Comparison of ENCODE assay signal across 15 cellular contexts in the genomic region with DNA sequence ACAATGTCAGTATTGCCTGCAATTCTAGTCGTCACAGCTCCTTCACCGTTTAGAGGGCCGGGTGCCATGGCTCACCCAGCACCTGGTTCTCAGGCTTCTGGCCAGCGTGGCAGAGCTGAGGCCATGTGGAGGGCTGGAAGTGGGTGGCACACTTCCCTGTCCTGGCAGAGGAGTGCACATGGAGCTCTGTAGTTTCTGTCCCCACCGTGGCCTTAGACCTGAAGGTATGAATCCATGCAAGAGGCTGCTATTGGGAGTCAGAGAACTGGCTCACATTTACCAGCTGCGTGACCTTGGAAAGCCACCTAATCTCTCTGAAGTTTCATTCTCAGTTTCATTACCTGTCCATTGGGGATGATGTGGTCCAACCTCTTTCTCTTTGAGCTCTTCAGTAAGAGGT. TPM values are rescaled to one million over a fixed set of nuclear protein-coding genes. Genes with fewer than 3 reads are reported as not detected.
DNase-seq lines count a peak whose midpoint lies in the region; ATAC-seq lines count a peak whose summit lies in the region.
"Had no signal": no experiment of that assay in that cellular context is flagged by ENCODE, and none has a peak within 500 bp of the region (broad histone marks: within the 10 kb centered on the region; RNA-seq: fewer than 3 reads in every experiment).

No MANE protein-coding gene starts in this region.

- H3K27ac Mint-ChIP-seq in stimulated activated effector memory CD8-positive, alpha-beta T cell treated with anti-CD3 and anti-CD28 coated beads, Interleukin-12 subunit alpha, Interleukin-12 subunit beta, amount 100 ng/mL, for 72 hours, result no peak overlapping the region
- no peak overlapping the region for H3K27ac Mint-ChIP-seq in activated T-helper 1 cell treated with anti-CD3 and anti-CD28 coated beads, Interleukin-12 subunit alpha, Interleukin-12 subunit beta, Interleukin-2, Interleukin-4 antibody, amounts not matched to agents 30 ng/mL and 10 ng/mL and 1 ng/mL, durations not matched to agents 14 hours and 24 hours and 36 hours
- H3K27ac Mint-ChIP-seq: activated CD4-positive, alpha-beta memory T cell treated with anti-CD3 and anti-CD28 coated beads, Interleukin-2, amount 10 ng/mL, durations not matched to agents 7 days and 5 days; activated T-cell treated with anti-CD3 and anti-CD28 coated beads, Interleukin-2, amount 50 U/mL, for 72 hours had no signal

- peaks cover 8% of the 10 kb centered on the region for H3K27me3 Mint-ChIP-seq in activated T-helper 1 cell treated with anti-CD3 and anti-CD28 coated beads, Interleukin-12 subunit alpha, Interleukin-12 subunit beta, Interleukin-2, Interleukin-4 antibody, amounts not matched to agents 30 ng/mL and 10 ng/mL and 1 ng/mL, durations not matched to agents 14 hours and 24 hours and 36 hours (ENCODE audit: insufficient read depth)

- H3K4me1 Mint-ChIP-seq in stimulated activated effector memory CD8-positive, alpha-beta T cell treated with anti-CD3 and anti-CD28 coated beads, Interleukin-12 subunit alpha, Interleukin-12 subunit beta, amount 100 ng/mL, for 72 hours, result no peaks in the 10 kb centered on the region
- H3K4me1 Mint-ChIP-seq in activated T-helper 1 cell treated with anti-CD3 and anti-CD28 coated beads, Interleukin-12 subunit alpha, Interleukin-12 subunit beta, Interleukin-2, Interleukin-4 antibody, amounts not matched to agents 30 ng/mL and 10 ng/mL and 1 ng/mL, durations not matched to agents 14 hours and 24 hours and 36 hours (ENCODE audit: low read depth), result no peaks in the 10 kb centered on the region
- H3K4me1 Mint-ChIP-seq: activated CD4-positive, alpha-beta memory T cell treated with anti-CD3 and anti-CD28 coated beads, Interleukin-2, amount 10 ng/mL, durations not matched to agents 7 days and 5 days had no signal

- no peaks in the 10 kb centered on the region for H3K36me3 Mint-ChIP-seq in stimulated activated effector memory CD8-positive, alpha-beta T cell treated with anti-CD3 and anti-CD28 coated beads, Interleukin-12 subunit alpha, Interleukin-12 subunit beta, amount 100 ng/mL, for 72 hours
- no peaks in the 10 kb centered on the region for H3K36me3 Mint-ChIP-seq in activated T-helper 1 cell treated with anti-CD3 and anti-CD28 coated beads, Interleukin-12 subunit alpha, Interleukin-12 subunit beta, Interleukin-2, Interleukin-4 antibody, amounts not matched to agents 30 ng/mL and 10 ng/mL and 1 ng/mL, durations not matched to agents 14 hours and 24 hours and 36 hours (ENCODE audit: low read depth)

- no peaks in the 10 kb centered on the region for H3K9me3 Mint-ChIP-seq in stimulated activated effector memory CD8-positive, alpha-beta T cell treated with anti-CD3 and anti-CD28 coated beads, Interleukin-12 subunit alpha, Interleukin-12 subunit beta, amount 100 ng/mL, for 72 hours
- no peaks in the 10 kb centered on the region for H3K9me3 Mint-ChIP-seq in activated T-helper 1 cell treated with anti-CD3 and anti-CD28 coated beads, Interleukin-12 subunit alpha, Interleukin-12 subunit beta, Interleukin-2, Interleukin-4 antibody, amounts not matched to agents 30 ng/mL and 10 ng/mL and 1 ng/mL, durations not matched to agents 14 hours and 24 hours and 36 hours
- H3K9me3 Mint-ChIP-seq: activated CD4-positive, alpha-beta memory T cell treated with anti-CD3 and anti-CD28 coated beads, Interleukin-2, amount 10 ng/mL, durations not matched to agents 7 days and 5 days; activated T-cell treated with anti-CD3 and anti-CD28 coated beads, Interleukin-2, amount 50 U/mL, for 72 hours had no signal

- intact Hi-C loops in Right ventricle myocardium inferior (cut with DNase I), result no loop called here
- intact Hi-C loops in left cardiac atrium (cut with DNase I), result no loop called here
- intact Hi-C loops in activated T-helper 1 cell treated with anti-CD3 and anti-CD28 coated beads, Interleukin-12 subunit alpha, Interleukin-12 subunit beta, Interleukin-2, Interleukin-4 antibody, amounts not matched to agents 30 ng/mL and 10 ng/mL and 1 ng/mL, durations not matched to agents 14 hours and 24 hours and 36 hours (cut with micrococcal nuclease), result no loop called here

- no peak for DNase-seq in Right ventricle myocardium inferior (ENCODE audit: missing footprints)
- no peak for DNase-seq in left cardiac atrium
- no peak for DNase-seq in stimulated activated effector memory CD8-positive, alpha-beta T cell treated with anti-CD3 and anti-CD28 coated beads, Interleukin-12 subunit alpha, Interleukin-12 subunit beta, amount 100 ng/mL, for 72 hours (ENCODE audit: low spot score in 2 of 2)
- DNase-seq in SKM-1 (lab: John Stamatoyannopoulos, UW; ENCODE audit: unreplicated experiment), result no peak
- DNase-seq in activated T-helper 1 cell treated with anti-CD3 and anti-CD28 coated beads, Interleukin-12 subunit alpha, Interleukin-12 subunit beta, Interleukin-2, Interleukin-4 antibody, amounts not matched to agents 30 ng/mL and 10 ng/mL and 1 ng/mL, durations not matched to agents 14 hours and 24 hours and 36 hours (ENCODE audit: low spot score), result no peak
- no peak for DNase-seq in NCI-H524 treated with DMSO at 0.1 percent for 48 hours (lab: John Stamatoyannopoulos, UW)
- DNase-seq: 8988T; activated CD4-positive, alpha-beta memory T cell treated with anti-CD3 and anti-CD28 coated beads, Interleukin-2, amount 10 ng/mL, durations not matched to agents 7 days and 5 days; activated T-cell treated with anti-CD3 and anti-CD28 coated beads, Interleukin-2, amount 50 U/mL, for 72 hours; midbrain; NCI-H2029 treated with DMSO at 0.1 percent for 48 hours; NCI-H69; right lobe of liver had no signal

- ATAC-seq in Right ventricle myocardium inferior (peak; percentile 77), left cardiac atrium (no peak), HG02610 (IDR thresholded peaks at IDR 0.05; ENCODE audit: unreplicated experiment) (peak; percentile 66), HG03354 (IDR thresholded peaks at IDR 0.05; ENCODE audit: poor library complexity, severe bottlenecking, unreplicated experiment) (peak; percentile 76)
- ATAC-seq in stimulated activated effector memory CD8-positive, alpha-beta T cell treated with anti-CD3 and anti-CD28 coated beads, Interleukin-12 subunit alpha, Interleukin-12 subunit beta, amount 100 ng/mL, for 72 hours, result peak; percentile 11
- ATAC-seq: activated T-cell treated with anti-CD3 and anti-CD28 coated beads, Interleukin-2, amount 50 U/mL, for 72 hours; right lobe of liver had no signal

- no peak overlapping the region for H3K4me3 Mint-ChIP-seq in stimulated activated effector memory CD8-positive, alpha-beta T cell treated with anti-CD3 and anti-CD28 coated beads, Interleukin-12 subunit alpha, Interleukin-12 subunit beta, amount 100 ng/mL, for 72 hours
- H3K4me3 Mint-ChIP-seq in activated T-helper 1 cell treated with anti-CD3 and anti-CD28 coated beads, Interleukin-12 subunit alpha, Interleukin-12 subunit beta, Interleukin-2, Interleukin-4 antibody, amounts not matched to agents 30 ng/mL and 10 ng/mL and 1 ng/mL, durations not matched to agents 14 hours and 24 hours and 36 hours, result no peak overlapping the region
- H3K4me3 Mint-ChIP-seq: activated CD4-positive, alpha-beta memory T cell treated with anti-CD3 and anti-CD28 coated beads, Interleukin-2, amount 10 ng/mL, durations not matched to agents 7 days and 5 days; activated T-cell treated with anti-CD3 and anti-CD28 coated beads, Interleukin-2, amount 50 U/mL, for 72 hours had no signal

RNA-seq across cellular contexts. Expression of a gene that starts 22.2 kb away (rescaled TPM):
- total RNA-seq in Right ventricle myocardium inferior (1.4 TPM), left cardiac atrium (1 to 10 TPM in 1 of 2 donors, under 1 TPM in 1; 0.85 to 1.7 TPM)
- 5.0 and 5.2 TPM in 2 replicates for total RNA-seq in activated T-helper 1 cell treated with anti-CD3 and anti-CD28 coated beads, Interleukin-12 subunit alpha, Interleukin-12 subunit beta, Interleukin-2, Interleukin-4 antibody, amounts not matched to agents 30 ng/mL and 10 ng/mL and 1 ng/mL, durations not matched to agents 14 hours and 24 hours and 36 hours

Comparison
In these comparisons a context has a peak if more than half of its experiments do, and no peak if none do; other contexts are left out.
1. ATAC-seq: peak in Right ventricle myocardium inferior (single experiment), HG02610 (single experiment), HG03354 (single experiment) and stimulated activated effector memory CD8-positive, alpha-beta T cell treated with anti-CD3 and anti-CD28 coated beads, Interleukin-12 subunit alpha, Interleukin-12 subunit beta, amount 100 ng/mL, for 72 hours (single experiment); none in left cardiac atrium (0 of 2).